Comparison of ENCODE assay signal across 8 cellular contexts in genomic region chr2:67733517-67733916, GRCh38.
DNase-seq lines count a peak whose midpoint lies in the region; ATAC-seq and TF ChIP-seq lines count a peak whose summit lies in the region.

No MANE protein-coding gene starts in this region.

- CTCF ChIA-PET in WTC11 (lab: Charles Lee) = interaction anchor here (0.6 to 2.4 kb wide), 24 partner anchors 11 to 301 kb away, joined by 3 to 45 read pairs (median 3); no protein-coding TSS in a partner anchor

- no peaks in the 10 kb centered on the region for H3K27me3 Mint-ChIP-seq in WTC11 (ENCODE audit: low read depth)

- H3K27ac Mint-ChIP-seq in WTC11 = no peak overlapping the region

- POLR2A ChIA-PET in WTC11 (lab: Charles Lee) = interaction anchor here (0.6 to 1.1 kb wide), 2 partner anchors 150 to 329 kb away, joined by 3 read pairs; partner anchors contain the start of gene C1D

- DNase-seq in NCI-H1417 (lab: John Stamatoyannopoulos, UW) (peak; percentile 5 to 26 (median 19)), NCI-H1417 treated with DMSO at 0.1 percent for 48 hours (lab: John Stamatoyannopoulos, UW) (no peak), WTC11 (ENCODE audit: low spot score) (peak; percentile 70), kidney tubule cell (ENCODE audit: low spot score) (peak; percentile 55), NCI-H187 treated with DMSO at 0.1 percent for 48 hours (lab: John Stamatoyannopoulos, UW) (no peak)

- peak; percentile 73 for ATAC-seq in HG02759 (IDR thresholded peaks at IDR 0.05; ENCODE audit: unreplicated experiment)
- peak; percentile 98 for ATAC-seq in WTC11
- ATAC-seq in GM19452 (IDR thresholded peaks at IDR 0.05; ENCODE audit: unreplicated experiment) = no peak
- no peak for ATAC-seq in HG03432 (IDR thresholded peaks at IDR 0.05; ENCODE audit: unreplicated experiment)

- TF ChIP-seq CTCF in WTC11 (IDR thresholded peaks at IDR 0.05) = peak; percentile 41; the same call in 1 of the 2 replicates

- H3K9me3 Mint-ChIP-seq in WTC11 = peaks cover 8% of the 10 kb centered on the region

- no peaks in the 10 kb centered on the region for H3K36me3 Mint-ChIP-seq in WTC11

- no peaks in the 10 kb centered on the region for H3K4me1 Mint-ChIP-seq in WTC11

- H3K4me3 Mint-ChIP-seq in WTC11 = no peak overlapping the region

TF ChIP-seq in WTC11, 78 proteins besides CTCF, POLR2A, EP300 and RAD21:
- TF ChIP-seq STAT6 (CRISPR knock-in tag; conservative IDR thresholded peaks at IDR 0.05; ENCODE audit: low read depth) = no peak
- TF ChIP-seq ATF2 (CRISPR knock-in tag; IDR thresholded peaks at IDR 0.05; ENCODE audit: borderline replicate concordance, low read depth) = no peak
- no peak for TF ChIP-seq ZNF396 (CRISPR knock-in tag; IDR thresholded peaks at IDR 0.05; ENCODE audit: borderline replicate concordance)

Comparison
In these comparisons a context has a peak if more than half of its experiments do, and no peak if none do; other contexts are left out.
1. DNase-seq: peak in NCI-H1417 (3 of 3), WTC11 (single experiment) and kidney tubule cell (single experiment); none in NCI-H1417 treated with DMSO at 0.1 percent for 48 hours (single experiment) and NCI-H187 treated with DMSO at 0.1 percent for 48 hours (single experiment).
2. ATAC-seq: peak in HG02759 (single experiment) and WTC11 (single experiment); none in GM19452 (single experiment) and HG03432 (single experiment).